ENCODE assay signal across 25 cellular contexts in genomic region chr20:17934141-17934862, GRCh38. TPM values are rescaled to one million over a fixed set of nuclear protein-coding genes. Genes with fewer than 3 reads are reported as not detected.
DNase-seq lines count a peak whose midpoint lies in the region; ATAC-seq and TF ChIP-seq lines count a peak whose summit lies in the region.
"Had no signal": no experiment of that assay in that cellular context is flagged by ENCODE, and none has a peak within 500 bp of the region (broad histone marks: within the 10 kb centered on the region; RNA-seq: fewer than 3 reads in every experiment).

No MANE protein-coding gene starts in this region.

- peak overlapping the region; percentile 58 for H3K4me3 Mint-ChIP-seq in nephron progenitor cell
- H3K4me3 Mint-ChIP-seq: activated B cell treated with CpG ODN at 0.5 μM for 24 hours; activated CD8-positive, alpha-beta T cell treated with anti-CD3 and anti-CD28 coated beads for 36 hours; activated naive CD4-positive, alpha-beta T cell treated with anti-CD3 and anti-CD28 coated beads, Interleukin-2, amount 50 U/mL, for 24 hours; activated T-cell treated with anti-CD3 and anti-CD28 coated beads, Interleukin-2, amount 50 U/mL, for 72 hours; CD8-positive, alpha-beta memory T cell; natural killer cell; T-helper 1 cell treated with Interleukin-12 subunit alpha and Interleukin-12 subunit beta and Interleukin-4 antibody, amounts not matched to agents 30 μg/mL and 1 μg/mL, for 36 hours had no signal

- POLR2A ChIA-PET in BJ (lab: Charles Lee) = interaction anchor here (0.7 kb wide), 1 partner anchor 64 kb away, joined by 3 read pairs; no protein-coding TSS in a partner anchor

- TF ChIP-seq CTCF in BJ (IDR thresholded peaks at IDR 0.05; ENCODE audit: insufficient read depth, low read depth, low read length) (no peak), nephron progenitor cell (IDR thresholded peaks at IDR 0.05) (no peak)

- H3K36me3 ChIP-seq in BJ (ENCODE audit: control insufficient read depth, insufficient read depth, low read length) (no peaks in the 10 kb centered on the region), NT2/D1 (ENCODE audit: insufficient read depth, insufficient read length, low read length) (no peaks in the 10 kb centered on the region)
- H3K36me3 ChIP-seq: heart left ventricle, tibial nerve had no signal

- DNase-seq in BJ (ENCODE audit: low read depth) (peak; percentile 52), NT2/D1 (ENCODE audit: low read depth, low spot score) (no peak), ecto neural progenitor cell (ENCODE audit: low spot score) (peak; percentile 58), nephron progenitor cell (peak; percentile 33), NCI-H128 (lab: John Stamatoyannopoulos, UW; ENCODE audit: unreplicated experiment) (no peak)
- no peak for DNase-seq in activated CD4-positive, CD25-positive, alpha-beta regulatory T cell (lab: John Stamatoyannopoulos, UW)
- DNase-seq: ACHN; activated B cell treated with CpG ODN at 0.5 μM for 24 hours; activated CD8-positive, alpha-beta T cell treated with anti-CD3 and anti-CD28 coated beads for 36 hours; activated T-cell treated with anti-CD3 and anti-CD28 coated beads, Interleukin-2, amount 50 U/mL, for 72 hours; CD8-positive, alpha-beta memory T cell; DMS79; heart left ventricle; natural killer cell; NCI-H1092; NCI-H2107; NCI-H524; SIG-M5; stimulated activated naive CD4-positive, alpha-beta T cell treated with Interleukin-2 at 50 U/mL for 16 hours had no signal

- H3K4me1 Mint-ChIP-seq in nephron progenitor cell = peaks cover 70% of the 10 kb centered on the region

- H3K27me3 Mint-ChIP-seq in nephron progenitor cell (ENCODE audit: low read depth, poor library complexity) = peaks cover 2% of the 10 kb centered on the region
- H3K27me3 Mint-ChIP-seq: activated CD8-positive, alpha-beta T cell treated with anti-CD3 and anti-CD28 coated beads for 36 hours; activated naive CD4-positive, alpha-beta T cell treated with anti-CD3 and anti-CD28 coated beads, Interleukin-2, amount 50 U/mL, for 24 hours had no signal

- H3K4me1 ChIP-seq in NT2/D1 (ENCODE audit: insufficient read depth, insufficient read length) = peaks cover 9% of the 10 kb centered on the region

- CTCF ChIA-PET in BJ (lab: Yijun Ruan, JAX) = interaction anchor here (0.5 to 1.9 kb wide), 5 partner anchors 19 to 328 kb away, joined by 3 to 4 read pairs (median 3); no protein-coding TSS in a partner anchor

- H3K9ac ChIP-seq in NT2/D1 (ENCODE audit: insufficient read length, low read depth) = peak overlapping the region; percentile 36
- H3K9ac ChIP-seq: KMS-11 had no signal

- ATAC-seq in HG02970 (IDR thresholded peaks at IDR 0.05; ENCODE audit: low FRiP score, unreplicated experiment) = no peak
- no peak for ATAC-seq in HG03159 (IDR thresholded peaks at IDR 0.05; ENCODE audit: unreplicated experiment)
- ATAC-seq: activated CD8-positive, alpha-beta T cell treated with anti-CD3 and anti-CD28 coated beads for 36 hours; activated T-cell treated with anti-CD3 and anti-CD28 coated beads, Interleukin-2, amount 50 U/mL, for 72 hours; heart left ventricle; natural killer cell had no signal

- H3K27ac Mint-ChIP-seq in nephron progenitor cell = peak overlapping the region; percentile 96
- H3K27ac Mint-ChIP-seq: activated B cell treated with CpG ODN at 0.5 μM for 24 hours; activated CD8-positive, alpha-beta T cell treated with anti-CD3 and anti-CD28 coated beads for 36 hours; activated naive CD4-positive, alpha-beta T cell treated with anti-CD3 and anti-CD28 coated beads, Interleukin-2, amount 50 U/mL, for 24 hours; activated T-cell treated with anti-CD3 and anti-CD28 coated beads, Interleukin-2, amount 50 U/mL, for 72 hours; CD8-positive, alpha-beta memory T cell; T-helper 1 cell treated with Interleukin-12 subunit alpha and Interleukin-12 subunit beta and Interleukin-4 antibody, amounts not matched to agents 30 μg/mL and 1 μg/mL, for 36 hours had no signal

- no peaks in the 10 kb centered on the region for H3K27me3 ChIP-seq in BJ (ENCODE audit: control insufficient read depth, insufficient read depth, low read length)
- no peaks in the 10 kb centered on the region for H3K27me3 ChIP-seq in NT2/D1 (ENCODE audit: insufficient read depth, insufficient read length)
- H3K27me3 ChIP-seq: heart left ventricle, tibial nerve had no signal

- peaks cover 5% of the 10 kb centered on the region for H3K36me3 Mint-ChIP-seq in nephron progenitor cell (ENCODE audit: low read depth)
- H3K36me3 Mint-ChIP-seq: activated naive CD4-positive, alpha-beta T cell treated with anti-CD3 and anti-CD28 coated beads, Interleukin-2, amount 50 U/mL, for 24 hours; natural killer cell had no signal

- H3K9me3 ChIP-seq in NT2/D1 (ENCODE audit: insufficient read depth, low read length) = peaks cover 10% of the 10 kb centered on the region; the same call in 1 of the 2 replicates

- peaks cover 5% of the 10 kb centered on the region for H3K9me3 Mint-ChIP-seq in nephron progenitor cell
- H3K9me3 Mint-ChIP-seq: activated B cell treated with CpG ODN at 0.5 μM for 24 hours; activated CD8-positive, alpha-beta T cell treated with anti-CD3 and anti-CD28 coated beads for 36 hours; activated naive CD4-positive, alpha-beta T cell treated with anti-CD3 and anti-CD28 coated beads, Interleukin-2, amount 50 U/mL, for 24 hours; natural killer cell had no signal

- H3K4me3 ChIP-seq in BJ (ENCODE audit: low read depth, low read length) = no peak overlapping the region
- no peak overlapping the region for H3K4me3 ChIP-seq in NT2/D1 (ENCODE audit: insufficient read length, low read depth)
- H3K4me3 ChIP-seq: heart left ventricle, tibial nerve had no signal

RNA-seq across cellular contexts. Expression of gene SNX5, which starts 34.3 kb away (rescaled TPM):
- 52.7 and 91.1 TPM in 2 replicates for polyA plus RNA-seq in BJ (2011; rRNA removed)
- 48.5 and 66.6 TPM in 2 replicates for polyA minus RNA-seq in BJ (2011; rRNA and poly(A)+ RNA removed)

RNA-seq across cellular contexts. Expression of gene MGME1, which starts 34.5 kb away (rescaled TPM):
- 7.2 and 10.0 TPM in 2 replicates for polyA plus RNA-seq in BJ (2011; rRNA removed)
- 5.6 and 7.1 TPM in 2 replicates for polyA minus RNA-seq in BJ (2011; rRNA and poly(A)+ RNA removed)

Comparison
In these comparisons a context has a peak if more than half of its experiments do, and no peak if none do; other contexts are left out.
1. DNase-seq: peak in BJ (single experiment), ecto neural progenitor cell (single experiment) and nephron progenitor cell (single experiment); none in NT2/D1 (single experiment), activated CD4-positive, CD25-positive, alpha-beta regulatory T cell (0 of 4) and NCI-H128 (single experiment).